In genomic region chr12:46364777-46365580, GRCh38 we compare ENCODE assay signal across 9 cellular contexts. TPM values are rescaled to one million over a fixed set of nuclear protein-coding genes. Genes with fewer than 3 reads are reported as not detected.
DNase-seq lines count a peak whose midpoint lies in the region; ATAC-seq and TF ChIP-seq lines count a peak whose summit lies in the region.
"Had no signal": no experiment of that assay in that cellular context is flagged by ENCODE, and none has a peak within 500 bp of the region (broad histone marks: within the 10 kb centered on the region; RNA-seq: fewer than 3 reads in every experiment).

No MANE protein-coding gene starts in this region.

- DNase-seq in HCEC 1CT (peak; percentile 80), heart left ventricle (peak in 4 of 5 donors; percentile 60 to 72 (median 66)), smooth muscle cell (lab: John Stamatoyannopoulos, UW; ENCODE audit: unreplicated experiment) (no peak), GM10266 (ENCODE audit: extremely low spot score) (no peak), H7 (no peak)
- no peak for DNase-seq in stimulated activated CD4-positive, alpha-beta T cell treated with anti-CD3 and anti-CD28 coated beads, Interleukin-1b, Interleukin-23, amount 100 ng/mL, for 48 hours
- DNase-seq: glutamatergic neuron had no signal

- H3K4me1 ChIP-seq in heart left ventricle (peaks cover 10 to 96% (median 73%) of the 10 kb centered on the region in 12 donors), smooth muscle cell (ENCODE audit: low read depth) (peaks cover 47% of the 10 kb centered on the region)

- H3K9ac ChIP-seq in smooth muscle cell (ENCODE audit: low read depth), result peak overlapping the region; percentile 14

- H3K27me3 ChIP-seq in heart left ventricle (no peaks in the 10 kb centered on the region), smooth muscle cell (ENCODE audit: low read depth) (no peaks in the 10 kb centered on the region), H7 (ENCODE audit: control insufficient read depth, insufficient read depth, low read length) (no peaks in the 10 kb centered on the region)

- H3K4me1 Mint-ChIP-seq in activated naive CD8-positive, alpha-beta T cell (ENCODE audit: low read depth), result peaks cover 88% of the 10 kb centered on the region

- 28 to 38% (median 29%) methylated on average over 3 of the region's 3 CpGs for WGBS in heart left ventricle, 4 donors
- WGBS in smooth muscle cell (ENCODE audit: low lambda C conversion rate), result 56% methylated on average over 3 of the region's 3 CpGs

- H3K9me3 Mint-ChIP-seq in activated naive CD8-positive, alpha-beta T cell (ENCODE audit: low read depth), result no peaks in the 10 kb centered on the region

- H3F3A ChIP-seq in smooth muscle cell (ENCODE audit: low read depth), result peaks cover 95% of the 10 kb centered on the region

- no peak overlapping the region for H2AFZ ChIP-seq in smooth muscle cell (ENCODE audit: low read depth)

- peaks cover 100% of the 10 kb centered on the region for H4K20me1 ChIP-seq in smooth muscle cell (ENCODE audit: low read depth)

- ATAC-seq in heart left ventricle, result peak; percentile 57 to 70 (median 62)
- no peak for ATAC-seq in GM18519 (IDR thresholded peaks at IDR 0.05; ENCODE audit: low FRiP score, unreplicated experiment)

- H3K36me3 Mint-ChIP-seq in activated naive CD8-positive, alpha-beta T cell, result peaks cover 35% of the 10 kb centered on the region

- peak overlapping the region; percentile 90 for H3K4me2 ChIP-seq in smooth muscle cell

- TF ChIP-seq POLR2A in heart left ventricle (IDR thresholded peaks at IDR 0.05), result no peak

- H3K4me3 ChIP-seq in heart left ventricle, result peak overlapping the region in 7 of 12 donors; percentile 0 to 34 (median 14)
- H3K4me3 ChIP-seq in smooth muscle cell, result peak overlapping the region; percentile 100
- H3K4me3 ChIP-seq in H7 (ENCODE audit: insufficient read depth, low read depth, low read length), result no peak overlapping the region

- peak overlapping the region; percentile 78 for H3K27ac Mint-ChIP-seq in activated naive CD8-positive, alpha-beta T cell

- H3K4me3 Mint-ChIP-seq in activated naive CD8-positive, alpha-beta T cell, result peak overlapping the region; percentile 47

- H3K27me3 Mint-ChIP-seq in activated naive CD8-positive, alpha-beta T cell, result no peaks in the 10 kb centered on the region

- H3K27ac ChIP-seq in heart left ventricle, result peak overlapping the region in 10 of 12 donors; percentile 14 to 55 (median 37)
- peak overlapping the region; percentile 98 for H3K27ac ChIP-seq in smooth muscle cell (ENCODE audit: low read depth)

- peaks cover 66% of the 10 kb centered on the region for H3K79me2 ChIP-seq in smooth muscle cell (ENCODE audit: low read depth)

- TF ChIP-seq CTCF in heart left ventricle (IDR thresholded peaks at IDR 0.05), result no peak
- TF ChIP-seq CTCF in smooth muscle cell (IDR thresholded peaks at IDR 0.05; ENCODE audit: borderline replicate concordance, insufficient read depth, poor library complexity, severe bottlenecking), result no peak
- TF ChIP-seq CTCF in GM10266 (IDR thresholded peaks at IDR 0.05; ENCODE audit: control insufficient read depth, insufficient read depth, low read depth, missing control alignments), result no peak

- intact Hi-C loops in heart left ventricle (cut with DNase I), result loop anchor here in 2 of 10 donors (5.0 to 10.0 kb wide), 2 partner anchors 160 to 297 kb away; no protein-coding TSS in a partner anchor

- peaks cover 2 to 100% (median 100%) of the 10 kb centered on the region in 9 donors for H3K36me3 ChIP-seq in heart left ventricle
- H3K36me3 ChIP-seq in smooth muscle cell (ENCODE audit: low read depth), result peaks cover 88% of the 10 kb centered on the region
- H3K36me3 ChIP-seq in H7 (replicated peaks; ENCODE audit: control insufficient read depth, insufficient read depth, low read length), result peaks cover 76% of the 10 kb centered on the region

- H3K9me3 ChIP-seq in heart left ventricle, result no peaks in the 10 kb centered on the region
- H3K9me3 ChIP-seq in smooth muscle cell (replicated peaks; ENCODE audit: low read depth), result no peaks in the 10 kb centered on the region

RNA-seq across cellular contexts. Expression of gene SLC38A2, which starts 7.6 kb away (rescaled TPM):
- total RNA-seq in heart left ventricle (100 to 1,000 TPM in 7 of 9 donors, 10 to 100 TPM in 2; 82.1 to 373 (median 161) TPM), smooth muscle cell (1,081 and 1,127 TPM in 2 replicates)
- polyA plus RNA-seq in heart left ventricle (100 to 1,000 TPM in 1 of 2 donors, 10 to 100 TPM in 1; 39.7 to 195 TPM), smooth muscle cell (201 and 262 TPM in 2 replicates)
- 166 and 211 TPM in 2 replicates for total RNA-seq in H7 (2014; rRNA removed; shearing (Covaris generic))

Comparison
In these comparisons a context has a peak if more than half of its experiments do, and no peak if none do; other contexts are left out.
1. DNase-seq: peak in HCEC 1CT (single experiment) and heart left ventricle (4 of 5); none in smooth muscle cell (single experiment), GM10266 (single experiment), stimulated activated CD4-positive, alpha-beta T cell treated with anti-CD3 and anti-CD28 coated beads, Interleukin-1b, Interleukin-23, amount 100 ng/mL, for 48 hours (single experiment) and H7 (single experiment).